15 cellular contexts compared by ENCODE assay signal in the genomic region with DNA sequence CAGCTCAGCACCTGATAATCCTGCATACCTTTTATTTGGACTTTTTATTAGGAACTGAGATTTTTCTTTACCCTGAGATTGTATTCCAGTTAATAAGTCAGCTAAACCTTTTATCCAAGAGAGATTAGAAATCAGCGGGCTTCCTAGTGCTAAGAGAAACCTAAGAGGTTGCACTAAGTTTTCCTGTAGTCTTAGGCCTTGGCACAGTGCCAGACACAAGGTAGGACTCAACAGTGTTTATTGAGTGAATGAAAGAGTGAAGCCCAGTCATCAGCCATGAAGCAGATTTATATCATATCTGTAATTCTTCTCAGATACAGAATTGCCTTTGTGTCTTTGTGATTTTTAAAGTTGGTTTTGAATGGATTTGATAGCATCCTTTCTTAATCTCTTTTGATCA. TPM values are rescaled to one million over a fixed set of nuclear protein-coding genes. Genes with fewer than 3 reads are reported as not detected.
DNase-seq lines count a peak whose midpoint lies in the region; ATAC-seq, FAIRE-seq and TF ChIP-seq lines count a peak whose summit lies in the region.
"Had no signal": no experiment of that assay in that cellular context is flagged by ENCODE, and none has a peak within 500 bp of the region (broad histone marks: within the 10 kb centered on the region; RNA-seq: fewer than 3 reads in every experiment).

No MANE protein-coding gene starts in this region.

- no peak for FAIRE-seq in K562 (lab: Jason Lieb, UNC)

- H3K27ac ChIP-seq in K562 (ENCODE audit: extremely low read depth, low read depth, low read length), result no peak overlapping the region

- no peak for TF ChIP-seq RAD21 in K562 (CRISPR knock-in tag; conservative IDR thresholded peaks at IDR 0.05 in 1 of 2, IDR thresholded peaks at IDR 0.05 in 1 of 2)

- TF ChIP-seq EP300 in K562 (IDR thresholded peaks at IDR 0.05; ENCODE audit: low read length), result no peak

- no peak for ATAC-seq in K562

- no TSS peak for BruUV-seq in K562 (replicated peaks; lab: Mats Ljungman, UMichigan)

- POLR2A ChIA-PET in K562 (lab: Yijun Ruan, JAX), result no interaction called here

- H2AFZ ChIP-seq in K562 (ENCODE audit: low read depth, low read length), result no peak overlapping the region

- no peak for TF ChIP-seq CTCF in K562 (IDR thresholded peaks at IDR 0.05 in 2 of 3, conservative IDR thresholded peaks at IDR 0.05 in 1 of 3; ENCODE audit: insufficient read depth in 2 of 3, low read depth in 1 of 3, low read length in 3 of 3)

- CTCF ChIA-PET in K562 (lab: Yijun Ruan, JAX; ENCODE audit: low intra/inter-chr PET ratio), result no interaction called here

- H4K20me1 ChIP-seq in K562 (replicated peaks; ENCODE audit: control insufficient read depth, insufficient read depth, low read length), result no peaks in the 10 kb centered on the region

- H3K9me1 ChIP-seq in K562 (ENCODE audit: control insufficient read depth, insufficient read depth, low read length), result no peaks in the 10 kb centered on the region

- H3K79me2 ChIP-seq in K562 (ENCODE audit: control insufficient read depth, insufficient read depth, low read length), result no peaks in the 10 kb centered on the region

- H3K36me3 ChIP-seq in K562 (ENCODE audit: control insufficient read depth, insufficient read depth, low read length), result no peaks in the 10 kb centered on the region

- no peak overlapping the region for H3K4me2 ChIP-seq in K562 (ENCODE audit: insufficient read depth, low read length)

- no peak overlapping the region for H3K9ac ChIP-seq in K562 (ENCODE audit: insufficient read depth in 1 of 2, low read depth in 2 of 2, low read length in 2 of 2)

- no peak for TF ChIP-seq POLR2A in K562 (conservative IDR thresholded peaks at IDR 0.05)

- H3K27me3 ChIP-seq in K562 (ENCODE audit: control insufficient read depth in 2 of 2, insufficient read depth in 2 of 2, low read length in 2 of 2), result peaks cover 0 to 3% of the 10 kb centered on the region in 2 experiments; a peak in 1 of 5 replicates

- WGBS in K562 (ENCODE audit: insufficient coverage, low coverage, missing lambda C conversion rate), result 0% methylated on average over 1 of the region's 1 CpG

- DNase-seq in NCI-H748 (lab: John Stamatoyannopoulos, UW; ENCODE audit: unreplicated experiment) (peak; percentile 17), NCI-H748 treated with DMSO at 0.1 percent for 48 hours (lab: John Stamatoyannopoulos, UW) (no peak), DMS53 (lab: John Stamatoyannopoulos, UW) (peak; percentile 56), NAMALWA (ENCODE audit: low spot score) (peak; percentile 37), K562 (ENCODE audit: extremely low read depth in 1 of 4, low spot score in 3 of 4) (peak in 1 of 4 experiments; percentile 31), AG08395 (ENCODE audit: low spot score) (no peak), dermis blood vessel endothelial cell (no peak)
- DNase-seq: AML-193, Caco-2, DMS79 treated with DMSO at 0.1 percent for 48 hours, H9, NCI-H1930, NCI-H526, SW 1271 had no signal

- intact Hi-C loops in K562 (cut with micrococcal nuclease), result no loop called here

- no peak overlapping the region for H3K4me3 ChIP-seq in K562

- in situ Hi-C loops in K562 (cut with MboI), result no loop called here

- no peaks in the 10 kb centered on the region for H3K9me3 ChIP-seq in K562 (replicated peaks; ENCODE audit: control insufficient read depth, insufficient read depth, low read depth, low read length)
- H3K9me3 ChIP-seq: Caco-2 had no signal

- H3K4me1 ChIP-seq in K562 (replicated peaks in 1 of 2; ENCODE audit: control insufficient read depth in 2 of 2, insufficient read depth in 2 of 2, low read length in 2 of 2), result no peaks in the 10 kb centered on the region
- H3K4me1 ChIP-seq: Caco-2 had no signal

TF ChIP-seq in K562, 482 proteins besides CTCF, POLR2A, EP300 and RAD21 (continues in another document):
- TF ChIP-seq SMAD1 (IDR thresholded peaks at IDR 0.05; ENCODE audit: low read depth, low read length, partially characterized antibody) (peak; percentile 60), HDAC1 (IDR thresholded peaks at IDR 0.05) (no peak), NFIC (IDR thresholded peaks at IDR 0.05) (peak; percentile 98), ZNF282 (CRISPR knock-in tag; IDR thresholded peaks at IDR 0.05) (no peak), SP2 (IDR thresholded peaks at IDR 0.05; ENCODE audit: extremely low read depth, low read depth, low read length, poor library complexity, severe bottlenecking) (no peak), CUX1 (CRISPR knock-in tag; IDR thresholded peaks at IDR 0.05) (no peak), NFIX (CRISPR knock-in tag; IDR thresholded peaks at IDR 0.05; ENCODE audit: low read depth) (peak; percentile 93)
- TF ChIP-seq, protein P1, sequence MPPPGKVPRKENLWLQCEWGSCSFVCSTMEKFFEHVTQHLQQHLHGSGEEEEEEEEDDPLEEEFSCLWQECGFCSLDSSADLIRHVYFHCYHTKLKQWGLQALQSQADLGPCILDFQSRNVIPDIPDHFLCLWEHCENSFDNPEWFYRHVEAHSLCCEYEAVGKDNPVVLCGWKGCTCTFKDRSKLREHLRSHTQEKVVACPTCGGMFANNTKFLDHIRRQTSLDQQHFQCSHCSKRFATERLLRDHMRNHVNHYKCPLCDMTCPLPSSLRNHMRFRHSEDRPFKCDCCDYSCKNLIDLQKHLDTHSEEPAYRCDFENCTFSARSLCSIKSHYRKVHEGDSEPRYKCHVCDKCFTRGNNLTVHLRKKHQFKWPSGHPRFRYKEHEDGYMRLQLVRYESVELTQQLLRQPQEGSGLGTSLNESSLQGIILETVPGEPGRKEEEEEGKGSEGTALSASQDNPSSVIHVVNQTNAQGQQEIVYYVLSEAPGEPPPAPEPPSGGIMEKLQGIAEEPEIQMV (tag; conservative IDR thresholded peaks at IDR 0.05; ENCODE audit: low read depth), result no peak
- TF ChIP-seq, protein P2, sequence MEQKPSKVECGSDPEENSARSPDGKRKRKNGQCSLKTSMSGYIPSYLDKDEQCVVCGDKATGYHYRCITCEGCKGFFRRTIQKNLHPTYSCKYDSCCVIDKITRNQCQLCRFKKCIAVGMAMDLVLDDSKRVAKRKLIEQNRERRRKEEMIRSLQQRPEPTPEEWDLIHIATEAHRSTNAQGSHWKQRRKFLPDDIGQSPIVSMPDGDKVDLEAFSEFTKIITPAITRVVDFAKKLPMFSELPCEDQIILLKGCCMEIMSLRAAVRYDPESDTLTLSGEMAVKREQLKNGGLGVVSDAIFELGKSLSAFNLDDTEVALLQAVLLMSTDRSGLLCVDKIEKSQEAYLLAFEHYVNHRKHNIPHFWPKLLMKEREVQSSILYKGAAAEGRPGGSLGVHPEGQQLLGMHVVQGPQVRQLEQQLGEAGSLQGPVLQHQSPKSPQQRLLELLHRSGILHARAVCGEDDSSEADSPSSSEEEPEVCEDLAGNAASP (IDR thresholded peaks at IDR 0.05), result no peak

RNA-seq across cellular contexts. Expression of gene OTX1, which starts 13.6 kb away (rescaled TPM):
- 4.9 and 10.4 TPM in 2 replicates for total RNA-seq in K562 (2011; cell fraction: chromatin; rRNA removed; ENCODE audit: low replicate concordance)
- 13.5 and 18.4 TPM in 2 replicates for total RNA-seq in K562 (2011; cell fraction: nucleolus; rRNA removed)
- 9.4 and 9.8 TPM in 2 replicates for total RNA-seq in K562 (2011; cell fraction: nucleoplasm; rRNA removed)
- 1.4 and 1.8 TPM in 2 replicates for total RNA-seq in K562 (2014; rRNA removed)
- 0.40 and 0.48 TPM in 2 replicates for total RNA-seq in K562 (2014; rRNA removed; fragmentation: Illumina TruSeq; extraction: Trizol)
- 0.58 and 1.1 TPM in 2 replicates for total RNA-seq in K562 (2015; rRNA removed; fragmentation: Illumina TruSeq; extraction: Trizol)
- 6.4 and 7.1 TPM in 2 replicates for total RNA-seq in K562 (2021)
- polyA plus RNA-seq in K562 (2011; rRNA removed), result 0.24 and 0.31 TPM in 2 replicates
- polyA plus RNA-seq in K562 (2011; cell fraction: cytosol; rRNA removed), result 0.24 and 0.33 TPM in 2 replicates
- 4.0 and 5.2 TPM in 2 replicates for polyA plus RNA-seq in K562 (2011; cell fraction: nucleus; rRNA removed)
- polyA plus RNA-seq in K562 (2012), result 2.7 and 5.2 TPM in 2 replicates
- 2.6 and 3.7 TPM in 2 replicates for polyA plus RNA-seq in K562 (2014; fragmentation: Illumina TruSeq; extraction: Trizol)
- polyA plus RNA-seq in K562 (2014; fragmentation: Nextera tagmentation; extraction: Ambion mirVana), result under 1 TPM; 0.18 to 0.31 TPM
- polyA plus RNA-seq in K562 (2014; rRNA removed), result 2.3 and 2.6 TPM in 2 replicates
- 0.33 and 0.77 TPM in 2 replicates for polyA minus RNA-seq in K562 (2011; rRNA and poly(A)+ RNA removed)
- 1.5 and 2.0 TPM in 2 replicates for polyA minus RNA-seq in K562 (2011; cell fraction: cytosol; rRNA and poly(A)+ RNA removed)
- polyA minus RNA-seq in K562 (2011; cell fraction: nucleus; rRNA and poly(A)+ RNA removed), result 9.6 and 13.6 TPM in 2 replicates
- 0.34 TPM in 1 of 2 replicates, not detected in the other for total RNA-seq in dermis blood vessel endothelial cell
- total RNA-seq: T-helper 2 cell treated with Interferon-gamma antibody and Interleukin-4, amounts not matched to agents 100 ng/mL and 5 ng/mL, for 36 hours had no signal

Comparison
In these comparisons a context has a peak if more than half of its experiments do, and no peak if none do; other contexts are left out.
1. DNase-seq: peak in NCI-H748 (single experiment), DMS53 (single experiment) and NAMALWA (single experiment); none in NCI-H748 treated with DMSO at 0.1 percent for 48 hours (single experiment), AG08395 (single experiment) and dermis blood vessel endothelial cell (single experiment).